Comparison of ENCODE assay signal across 8 cellular contexts in genomic region chr17:18260332-18261145, GRCh38. TPM values are rescaled to one million over a fixed set of nuclear protein-coding genes. Genes with fewer than 3 reads are reported as not detected.
A peak's percentile ranks its signal among the peaks of the same experiment; 100 is the strongest.
DNase-seq lines count a peak whose midpoint lies in the region; ATAC-seq and TF ChIP-seq lines count a peak whose summit lies in the region.

TSS of gene MIEF2 (plus strand) at chr17:18260662. CDS start at chr17:18262721, 2,059 bp downstream.

- peak; percentile 32 for TF ChIP-seq POLR2A in esophagus muscularis mucosa (IDR thresholded peaks at IDR 0.05; ENCODE audit: low read depth)

- TF ChIP-seq CTCF in PC-9 (conservative IDR thresholded peaks at IDR 0.05) (no peak), esophagus muscularis mucosa (IDR thresholded peaks at IDR 0.05) (no peak)

- ATAC-seq in GM21576 (IDR thresholded peaks at IDR 0.05; ENCODE audit: unreplicated experiment): peak; percentile 71
- peak; percentile 90 for ATAC-seq in activated T-cell treated with anti-CD3 and anti-CD28 coated beads, Interleukin-2, amount 50 U/mL, for 4 hours

- H3K36me3 ChIP-seq in PC-9 (ENCODE audit: low read depth) (0 out of 2 replicates have a peak, but pooled peaks cover 9% of the 10 kb centered on the region), esophagus muscularis mucosa (peaks cover 30 to 43% (median 42%) of the 10 kb centered on the region in 4 donors), muscle layer of duodenum (ENCODE audit: control insufficient read depth in 1 of 2, insufficient read depth in 2 of 2, low read length in 2 of 2) (peaks cover 19 to 49% of the 10 kb centered on the region in 2 donors)

- peak within 1 kb of the TSS; percentile 74 for H2AFZ ChIP-seq in PC-9

- H3K4me2 ChIP-seq in PC-9: peak within 1 kb of the TSS; percentile 98

- H3K36me3 Mint-ChIP-seq in activated T-cell treated with anti-CD3 and anti-CD28 coated beads, Interleukin-2, amount 50 U/mL, for 4 hours (ENCODE audit: insufficient read depth): no peaks in the 10 kb centered on the region

- peak; percentile 71 for DNase-seq in DMS153 (lab: John Stamatoyannopoulos, UW)
- peak; percentile 93 to 98 for DNase-seq in PC-9
- peak; percentile 89 for DNase-seq in activated T-cell treated with anti-CD3 and anti-CD28 coated beads, Interleukin-2, amount 50 U/mL, for 4 hours
- peak; percentile 98 for DNase-seq in esophagus muscularis mucosa (ENCODE audit: extremely low spot score)
- peak; percentile 84 for DNase-seq in stimulated activated CD8-positive, alpha-beta memory T cell treated with anti-CD3 and anti-CD28 coated beads, Interleukin-7, amount 100 ng/mL, for 24 hours (ENCODE audit: low read depth)

- CTCF ChIA-PET in PC-9 (lab: Charles Lee): no interaction called here

- H3K4me3 ChIP-seq in PC-9: peak within 1 kb of the TSS; percentile 84
- H3K4me3 ChIP-seq in esophagus muscularis mucosa: peak within 1 kb of the TSS; percentile 77 to 98 (median 94)
- peak within 1 kb of the TSS; percentile 75 to 97 for H3K4me3 ChIP-seq in muscle layer of duodenum (ENCODE audit: low read depth in 1 of 2, low read length in 2 of 2)

- peaks cover 37% of the 10 kb centered on the region for H3K4me1 Mint-ChIP-seq in activated T-cell treated with anti-CD3 and anti-CD28 coated beads, Interleukin-2, amount 50 U/mL, for 4 hours (ENCODE audit: low read depth)

- H3K79me2 ChIP-seq in PC-9 (ENCODE audit: low read depth): peaks cover 51% of the 10 kb centered on the region

- peak within 1 kb of the TSS; percentile 78 for H3K4me3 Mint-ChIP-seq in activated T-cell treated with anti-CD3 and anti-CD28 coated beads, Interleukin-2, amount 50 U/mL, for 4 hours

- peak within 1 kb of the TSS; percentile 96 for H3K27ac ChIP-seq in PC-9
- peak within 1 kb of the TSS; percentile 97 to 99 (median 98) for H3K27ac ChIP-seq in esophagus muscularis mucosa (replicated peaks in 1 of 4)
- peak within 1 kb of the TSS; percentile 77 for H3K27ac ChIP-seq in muscle layer of duodenum (ENCODE audit: low read length)

- H3F3A ChIP-seq in PC-9 (ENCODE audit: insufficient read depth, low read depth): peaks cover 51% of the 10 kb centered on the region

- H3K9me3 ChIP-seq in PC-9 (ENCODE audit: insufficient read depth, low read depth) (no peaks in the 10 kb centered on the region), esophagus muscularis mucosa (no peaks in the 10 kb centered on the region), muscle layer of duodenum (ENCODE audit: control insufficient read depth in 1 of 2, low read length in 2 of 2) (no peaks in the 10 kb centered on the region)

- H3K9me2 ChIP-seq in PC-9 (ENCODE audit: insufficient read depth): no peaks in the 10 kb centered on the region

- BruUV-seq in PC-9 (replicated peaks; lab: Mats Ljungman, UMichigan): no TSS peak

- no peaks in the 10 kb centered on the region for H3K27me3 Mint-ChIP-seq in activated T-cell treated with anti-CD3 and anti-CD28 coated beads, Interleukin-2, amount 50 U/mL, for 4 hours (ENCODE audit: low read depth)

- under 1% methylated on average over 40 of the region's 72 CpGs for WGBS in esophagus muscularis mucosa

- H3K9me3 Mint-ChIP-seq in activated T-cell treated with anti-CD3 and anti-CD28 coated beads, Interleukin-2, amount 50 U/mL, for 4 hours: no peaks in the 10 kb centered on the region

- H3K4me1 ChIP-seq in PC-9 (replicated peaks; ENCODE audit: insufficient read depth): peaks cover 39% of the 10 kb centered on the region
- peaks cover 51 to 63% (median 56%) of the 10 kb centered on the region in 4 donors for H3K4me1 ChIP-seq in esophagus muscularis mucosa
- peaks cover 18 to 43% of the 10 kb centered on the region in 2 donors for H3K4me1 ChIP-seq in muscle layer of duodenum (ENCODE audit: control insufficient read depth in 1 of 2, insufficient read depth in 2 of 2, low read length in 2 of 2)

- intact Hi-C loops in PC-9 (cut with micrococcal nuclease; ENCODE audit: unreplicated experiment) (no loop called here), esophagus muscularis mucosa (cut with DNase I) (no loop called here)

- peaks cover 26% of the 10 kb centered on the region for H4K20me1 ChIP-seq in PC-9 (ENCODE audit: insufficient read depth)

- TF ChIP-seq RAD21 in Ishikawa (IDR thresholded peaks at IDR 0.05; ENCODE audit: low read depth): no peak

- peak; percentile 13; the same call in 1 of the 2 replicates for TF ChIP-seq EP300 in Ishikawa (IDR thresholded peaks at IDR 0.05; ENCODE audit: borderline replicate concordance)
- no peak for TF ChIP-seq EP300 in esophagus muscularis mucosa (IDR thresholded peaks at IDR 0.05)

- H3K27me3 ChIP-seq in PC-9 (ENCODE audit: insufficient read depth, low read depth): no peaks in the 10 kb centered on the region
- H3K27me3 ChIP-seq in esophagus muscularis mucosa: no peaks in the 10 kb centered on the region
- H3K27me3 ChIP-seq in muscle layer of duodenum (ENCODE audit: low read depth, low read length): no peaks in the 10 kb centered on the region

- POLR2A ChIA-PET in PC-9 (lab: Charles Lee; ENCODE audit: unreplicated experiment): interaction anchor here (0.6 to 1.0 kb wide), 4 partner anchors 20 to 681 kb away, joined by 3 to 14 read pairs (median 8); no protein-coding TSS in a partner anchor

TF ChIP-seq in Ishikawa, 13 proteins besides CTCF, POLR2A, EP300 and RAD21:
- TF ChIP-seq TEAD4 (IDR thresholded peaks at IDR 0.05) (peak; percentile 91), MAX (IDR thresholded peaks at IDR 0.05) (peak; percentile 65), CREB1 (IDR thresholded peaks at IDR 0.05; ENCODE audit: low read depth) (peak; percentile 57; the same call in 1 of the 2 replicates), EGR1 (IDR thresholded peaks at IDR 0.05) (peak; percentile 53; the same call in 1 of the 2 replicates), FOXM1 (IDR thresholded peaks at IDR 0.05; ENCODE audit: borderline replicate concordance, low read depth) (no peak), REST (IDR thresholded peaks at IDR 0.05; ENCODE audit: low read depth) (no peak), TAF1 (IDR thresholded peaks at IDR 0.05; ENCODE audit: low read depth) (peak; percentile 58), TCF12 (IDR thresholded peaks at IDR 0.05; ENCODE audit: low read depth) (peak; percentile 14; the same call in 1 of the 2 replicates), YY1 (IDR thresholded peaks at IDR 0.05; ENCODE audit: low read depth) (no peak), USF1 (IDR thresholded peaks at IDR 0.05) (no peak; the same call in 1 of the 2 replicates)

RNA-seq across cellular contexts. Expression of gene MIEF2, which starts in this region (rescaled TPM):
- total RNA-seq in PC-9 (2021) (29.6 and 33.0 TPM in 2 replicates), esophagus muscularis mucosa (10 to 100 TPM; 10.8 to 27.2 (median 17.9) TPM)
- 1 to 10 TPM; 1.5 to 3.0 (median 2.1) TPM for total RNA-seq in activated T-cell treated with anti-CD3 and anti-CD28 coated beads, Interleukin-2, amount 50 U/mL, for 4 hours

Comparison
In these comparisons a context has a peak if more than half of its experiments do, and no peak if none do; other contexts are left out.
1. Peak in every context shown above with its lines: DNase-seq, ATAC-seq, H3K4me3 ChIP-seq and H3K27ac ChIP-seq.